8 cellular contexts compared by ENCODE assay signal in the genomic region with DNA sequence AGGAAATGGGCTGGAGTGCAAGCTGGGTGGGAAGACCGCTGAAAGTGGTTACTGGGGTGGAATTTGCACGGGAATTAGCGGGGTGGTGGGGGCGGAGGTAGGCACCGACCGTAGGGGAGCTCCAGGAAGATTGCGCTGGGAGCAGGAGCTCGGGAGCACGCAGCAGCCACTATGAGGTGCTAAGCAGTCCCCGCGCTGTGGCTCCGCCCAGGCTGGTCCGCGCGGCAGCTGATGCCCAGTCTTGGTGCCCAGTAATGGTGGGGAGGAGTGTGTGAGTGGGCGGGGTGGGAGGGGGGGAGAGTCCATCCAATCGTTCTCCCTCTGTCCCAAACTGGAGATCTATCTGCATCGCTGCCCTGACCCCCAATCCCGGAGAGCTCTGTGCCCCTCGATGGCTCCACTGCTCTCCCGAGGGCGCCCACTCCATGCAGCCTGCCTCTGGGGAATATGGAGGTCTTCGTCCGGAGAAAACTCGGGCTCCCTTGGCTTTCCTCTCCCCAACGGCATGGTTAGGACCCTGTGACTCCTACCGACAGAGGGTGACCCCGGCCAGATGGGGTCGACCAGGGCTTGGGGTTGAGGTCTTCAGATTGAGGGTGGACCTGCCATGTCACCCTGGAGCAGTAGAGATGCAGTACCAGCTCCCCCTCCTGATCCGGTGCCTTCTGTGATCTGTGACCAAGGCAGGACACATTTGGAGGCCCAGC. TPM values are rescaled to one million over a fixed set of nuclear protein-coding genes. Genes with fewer than 3 reads are reported as not detected.
DNase-seq lines count a peak whose midpoint lies in the region; ATAC-seq lines count a peak whose summit lies in the region.

No MANE protein-coding gene starts in this region.

- peak overlapping the region; percentile 70 for H3K27ac Mint-ChIP-seq in stimulated activated memory B cell treated with anti-CD40 and anti-IgM and Interleukin-4, amounts not matched to agents 10 μg/mL and 1 μg/mL and 100 μg/mL, for 72 hours

- peaks cover 6% of the 10 kb centered on the region for H3K27me3 ChIP-seq in HUES64 (ENCODE audit: insufficient read depth, low read length)

- peaks cover 59% of the 10 kb centered on the region for H3K4me1 Mint-ChIP-seq in stimulated activated memory B cell treated with anti-CD40 and anti-IgM and Interleukin-4, amounts not matched to agents 10 μg/mL and 1 μg/mL and 100 μg/mL, for 72 hours

- H3K27me3 Mint-ChIP-seq in stimulated activated memory B cell treated with anti-CD40 and anti-IgM and Interleukin-4, amounts not matched to agents 10 μg/mL and 1 μg/mL and 100 μg/mL, for 72 hours = no peaks in the 10 kb centered on the region

- peak; percentile 33 for DNase-seq in astrocyte of the hippocampus (ENCODE audit: low read depth, low spot score)
- peak; percentile 52 to 64 for DNase-seq in left colon
- no peak for DNase-seq in NCI-H524 treated with DMSO at 0.1 percent for 48 hours (lab: John Stamatoyannopoulos, UW)
- no peak for DNase-seq in foreskin melanocyte
- DNase-seq in cortex of kidney (lab: John Stamatoyannopoulos, UW) = no peak

- H3K9me3 ChIP-seq in HUES64 (ENCODE audit: insufficient read depth, low read depth, low read length) = no peaks in the 10 kb centered on the region

- peaks cover 10% of the 10 kb centered on the region for H3K36me3 ChIP-seq in HUES64 (ENCODE audit: insufficient read depth, low read length)

- H3K4me3 ChIP-seq in HUES64 (ENCODE audit: low read length) = peak overlapping the region; percentile 62

- H3K36me3 Mint-ChIP-seq in stimulated activated memory B cell treated with anti-CD40 and anti-IgM and Interleukin-4, amounts not matched to agents 10 μg/mL and 1 μg/mL and 100 μg/mL, for 72 hours = peaks cover 35% of the 10 kb centered on the region

- 85% methylated on average over 30 of the region's 30 CpGs for WGBS in HUES64

- H3K4me3 Mint-ChIP-seq in stimulated activated memory B cell treated with anti-CD40 and anti-IgM and Interleukin-4, amounts not matched to agents 10 μg/mL and 1 μg/mL and 100 μg/mL, for 72 hours = peak overlapping the region; percentile 77

- ATAC-seq in left colon = peak; percentile 33
- ATAC-seq in stimulated activated memory B cell treated with anti-CD40 and anti-IgM and Interleukin-4, amounts not matched to agents 10 μg/mL and 1 μg/mL and 100 μg/mL, for 72 hours = no peak
- ATAC-seq in GM21576 (IDR thresholded peaks at IDR 0.05; ENCODE audit: unreplicated experiment) = no peak

- intact Hi-C loops in left colon (cut with DNase I, micrococcal nuclease) = no loop called here

- no peak overlapping the region for H3K27ac ChIP-seq in HUES64 (ENCODE audit: low read depth, low read length)

- 0 out of 2 replicates have a peak, but pooled peaks cover 5% of the 10 kb centered on the region for H3K4me1 ChIP-seq in HUES64 (ENCODE audit: insufficient read depth, low read length)

- no peak overlapping the region; the same call in 1 of the 2 replicates for H3K9ac ChIP-seq in HUES64 (ENCODE audit: low read depth, low read length)

- no peaks in the 10 kb centered on the region for H3K9me3 Mint-ChIP-seq in stimulated activated memory B cell treated with anti-CD40 and anti-IgM and Interleukin-4, amounts not matched to agents 10 μg/mL and 1 μg/mL and 100 μg/mL, for 72 hours

RNA-seq across cellular contexts. Expression of a gene that starts 5.3 kb away (rescaled TPM):
- not detected for polyA plus RNA-seq in HUES64 (2013, experiment 1 of 2)
- not detected for polyA plus RNA-seq in HUES64 (2013, experiment 2 of 2)
- under 1 TPM; 0.59 to 0.85 TPM for total RNA-seq in left colon

RNA-seq across cellular contexts. Expression of a gene that starts 9.8 kb away (rescaled TPM):
- polyA plus RNA-seq in HUES64 (2013, experiment 1 of 2) = 13.1 TPM
- 11.8 TPM for polyA plus RNA-seq in HUES64 (2013, experiment 2 of 2)
- 10 to 100 TPM; 25.2 to 32.4 TPM for total RNA-seq in left colon

RNA-seq across cellular contexts. Expression of a gene that starts 24.6 kb away (rescaled TPM):
- 33.6 TPM for polyA plus RNA-seq in HUES64 (2013, experiment 1 of 2)
- 34.7 TPM for polyA plus RNA-seq in HUES64 (2013, experiment 2 of 2)
- total RNA-seq in left colon = 100 to 1,000 TPM in 1 of 2 donors, 10 to 100 TPM in 1; 85.4 to 144 TPM

RNA-seq across cellular contexts. Expression of a gene that starts 35.3 kb away (rescaled TPM):
- polyA plus RNA-seq in HUES64 (2013, experiment 1 of 2) = 29.1 TPM
- 34.5 TPM for polyA plus RNA-seq in HUES64 (2013, experiment 2 of 2)
- total RNA-seq in left colon = 100 to 1,000 TPM; 123 to 135 TPM

RNA-seq across cellular contexts. Expression of a gene that starts 43.1 kb away (rescaled TPM):
- polyA plus RNA-seq in HUES64 (2013, experiment 1 of 2) = 52.9 TPM
- 55.6 TPM for polyA plus RNA-seq in HUES64 (2013, experiment 2 of 2)
- total RNA-seq in left colon = 100 to 1,000 TPM; 122 to 152 TPM

Comparison
In these comparisons a context has a peak if more than half of its experiments do, and no peak if none do; other contexts are left out.
1. DNase-seq: peak in astrocyte of the hippocampus (single experiment) and left colon (2 of 2); none in NCI-H524 treated with DMSO at 0.1 percent for 48 hours (single experiment), foreskin melanocyte (single experiment) and cortex of kidney (single experiment).